22 cellular contexts compared by ENCODE assay signal in genomic region chr2:128270306-128271185, GRCh38. TPM values are rescaled to one million over a fixed set of nuclear protein-coding genes. Genes with fewer than 3 reads are reported as not detected.
DNase-seq lines count a peak whose midpoint lies in the region; ATAC-seq and TF ChIP-seq lines count a peak whose summit lies in the region.
"Had no signal": no experiment of that assay in that cellular context is flagged by ENCODE, and none has a peak within 500 bp of the region (broad histone marks: within the 10 kb centered on the region; RNA-seq: fewer than 3 reads in every experiment).

No MANE protein-coding gene starts in this region.

- H3K27ac ChIP-seq in left ventricle myocardium inferior (replicated peaks): no peak overlapping the region
- no peak overlapping the region for H3K27ac ChIP-seq in PC-3 (ENCODE audit: low read length)
- H3K27ac ChIP-seq: BLaER1 treated with 17β-estradiol and CSF1 and Interleukin-3, amounts not matched to agents 10 nM and 100 nM; cardiac muscle cell; gastroesophageal sphincter; psoas muscle; uterus had no signal

- no TSS peak for BruUV-seq in PC-3 (replicated peaks; lab: Mats Ljungman, UMichigan)

- no peaks in the 10 kb centered on the region for H4K20me1 ChIP-seq in PC-3 (ENCODE audit: low read length)

- H3K27ac Mint-ChIP-seq in effector memory CD8-positive, alpha-beta T cell: peak overlapping the region; percentile 67
- peak overlapping the region; percentile 29 to 72 for H3K27ac Mint-ChIP-seq in natural killer cell
- H3K27ac Mint-ChIP-seq in nephron progenitor cell: no peak overlapping the region
- H3K27ac Mint-ChIP-seq: nephron had no signal

- no peak overlapping the region for H3K4me2 ChIP-seq in PC-3 (ENCODE audit: low read length)

- H3K9me2 ChIP-seq in PC-3 (replicated peaks; ENCODE audit: low read length): no peaks in the 10 kb centered on the region

- H3K36me3 Mint-ChIP-seq in effector memory CD8-positive, alpha-beta T cell (ENCODE audit: insufficient read depth): peaks cover 3% of the 10 kb centered on the region
- H3K36me3 Mint-ChIP-seq in natural killer cell (peaks cover 6% of the 10 kb centered on the region), nephron progenitor cell (ENCODE audit: low read depth) (peaks cover 20% of the 10 kb centered on the region)

- DNase-seq in cardiac septum (ENCODE audit: low spot score) (peak; percentile 71), left ventricle myocardium inferior (no peak), natural killer cell (peak; percentile 6), NCI-H2171 treated with DMSO at 0.1 percent for 48 hours (lab: John Stamatoyannopoulos, UW) (no peak), nephron progenitor cell (no peak), SIG-M5 (lab: John Stamatoyannopoulos, UW) (no peak), PC-3 (no peak)
- DNase-seq in effector memory CD8-positive, alpha-beta T cell: no peak
- DNase-seq: activated CD4-positive, alpha-beta T cell treated with anti-CD3 and anti-CD28 coated beads, Interleukin-2, amount 50 U/mL, for 1 hour; activated naive CD4-positive, alpha-beta T cell; amniotic stem cell; Calu3; NCI-H1105 treated with DMSO at 0.1 percent for 48 hours; NCI-H2081 treated with DMSO at 0.1 percent for 48 hours; NCI-H524 treated with DMSO at 0.1 percent for 48 hours; stimulated activated CD4-positive, alpha-beta T cell treated with anti-CD3 and anti-CD28 coated beads, Interleukin-4, amount 100 ng/mL, for 4 hours had no signal

- H3K9me3 Mint-ChIP-seq in effector memory CD8-positive, alpha-beta T cell: no peaks in the 10 kb centered on the region
- H3K9me3 Mint-ChIP-seq in natural killer cell (no peaks in the 10 kb centered on the region), nephron progenitor cell (peaks cover 16% of the 10 kb centered on the region)

- H3K27me3 ChIP-seq in left ventricle myocardium inferior (ENCODE audit: low read depth): no peaks in the 10 kb centered on the region
- no peaks in the 10 kb centered on the region for H3K27me3 ChIP-seq in PC-3 (ENCODE audit: low read length)
- H3K27me3 ChIP-seq: BLaER1 treated with 17β-estradiol and CSF1 and Interleukin-3, amounts not matched to agents 10 nM and 100 nM; cardiac muscle cell; gastroesophageal sphincter; uterus had no signal

- no peak overlapping the region for H2AFZ ChIP-seq in PC-3 (ENCODE audit: low read length)

- no peak overlapping the region for H3K9ac ChIP-seq in PC-3 (ENCODE audit: low read length)

- H3K27me3 Mint-ChIP-seq in effector memory CD8-positive, alpha-beta T cell: no peaks in the 10 kb centered on the region
- no peaks in the 10 kb centered on the region for H3K27me3 Mint-ChIP-seq in natural killer cell (ENCODE audit: low read depth in 2 of 2)
- H3K27me3 Mint-ChIP-seq in nephron progenitor cell (ENCODE audit: low read depth, poor library complexity): peaks cover 3% of the 10 kb centered on the region

- POLR2A ChIA-PET in PC-3 (lab: Charles Lee; ENCODE audit: unreplicated experiment): no interaction called here

- H3K4me3 ChIP-seq in left ventricle myocardium inferior: no peak overlapping the region
- no peak overlapping the region for H3K4me3 ChIP-seq in PC-3 (ENCODE audit: low read length)
- H3K4me3 ChIP-seq: BLaER1 treated with 17β-estradiol and CSF1 and Interleukin-3, amounts not matched to agents 10 nM and 100 nM; cardiac muscle cell; gastroesophageal sphincter; psoas muscle; uterus had no signal

- no peaks in the 10 kb centered on the region for H3F3A ChIP-seq in PC-3 (ENCODE audit: low read length, unreplicated experiment)

- H3K36me3 ChIP-seq in left ventricle myocardium inferior: peaks cover 11% of the 10 kb centered on the region
- H3K36me3 ChIP-seq in PC-3 (ENCODE audit: low read depth, low read length): peaks cover 5% of the 10 kb centered on the region; the same call in 1 of the 2 replicates
- H3K36me3 ChIP-seq: cardiac muscle cell, uterus had no signal

- CTCF ChIA-PET in PC-3 (lab: Charles Lee): no interaction called here

- peaks cover 11% of the 10 kb centered on the region for H3K4me1 ChIP-seq in left ventricle myocardium inferior
- H3K4me1 ChIP-seq in PC-3 (ENCODE audit: insufficient read depth, low read length): no peaks in the 10 kb centered on the region
- H3K4me1 ChIP-seq: gastroesophageal sphincter, psoas muscle, uterus had no signal

- H3K4me3 Mint-ChIP-seq in effector memory CD8-positive, alpha-beta T cell: no peak overlapping the region
- H3K4me3 Mint-ChIP-seq in natural killer cell (no peak overlapping the region), nephron progenitor cell (no peak overlapping the region)
- H3K4me3 Mint-ChIP-seq: nephron had no signal

- intact Hi-C loops in cardiac septum (cut with DNase I): no loop called here
- intact Hi-C loops in left ventricle myocardium inferior (cut with micrococcal nuclease): no loop called here
- intact Hi-C loops in natural killer cell (cut with micrococcal nuclease): loop anchor here (5.0 kb wide), 1 partner anchor 47 kb away; the partner anchor contains the start of gene HS6ST1
- intact Hi-C loops in PC-3 (cut with micrococcal nuclease): no loop called here

- TF ChIP-seq CTCF in left ventricle myocardium inferior (IDR thresholded peaks at IDR 0.05; ENCODE audit: borderline replicate concordance): no peak
- no peak for TF ChIP-seq CTCF in natural killer cell (IDR thresholded peaks at IDR 0.05)
- TF ChIP-seq CTCF in nephron progenitor cell (IDR thresholded peaks at IDR 0.05): no peak
- no peak for TF ChIP-seq CTCF in PC-3 (conservative IDR thresholded peaks at IDR 0.05; ENCODE audit: low read depth, low read length)

- H3K9me3 ChIP-seq in left ventricle myocardium inferior (replicated peaks) (peaks cover 15% of the 10 kb centered on the region), PC-3 (ENCODE audit: low read length) (no peaks in the 10 kb centered on the region)
- H3K9me3 ChIP-seq: psoas muscle, uterus had no signal

- no peaks in the 10 kb centered on the region for H3K79me2 ChIP-seq in PC-3 (ENCODE audit: low read length)

- ATAC-seq in effector memory CD8-positive, alpha-beta T cell (replicated peaks): no peak
- ATAC-seq in natural killer cell (no peak), PC-3 (no peak)
- ATAC-seq: gastroesophageal sphincter had no signal

- H3K4me1 Mint-ChIP-seq in effector memory CD8-positive, alpha-beta T cell (ENCODE audit: low read depth in 2 of 2): peaks cover 13 to 15% of the 10 kb centered on the region in 2 donors
- peaks cover 25 to 45% of the 10 kb centered on the region in 2 donors for H3K4me1 Mint-ChIP-seq in natural killer cell
- peaks cover 13% of the 10 kb centered on the region for H3K4me1 Mint-ChIP-seq in nephron progenitor cell
- H3K4me1 Mint-ChIP-seq: nephron had no signal

RNA-seq across cellular contexts. Expression of gene HS6ST1, which starts 48.1 kb away (rescaled TPM):
- total RNA-seq in cardiac septum: 14.4 TPM
- 26.7 TPM for total RNA-seq in left ventricle myocardium inferior
- total RNA-seq in natural killer cell: 10 to 100 TPM; 18.9 to 35.9 (median 28.8) TPM
- total RNA-seq in PC-3 (2014; rRNA removed): 21.5 and 25.6 TPM in 2 replicates

Comparison
In these comparisons a context has a peak if more than half of its experiments do, and no peak if none do; other contexts are left out.
1. DNase-seq: peak in cardiac septum (single experiment) and natural killer cell (single experiment); none in left ventricle myocardium inferior (single experiment), effector memory CD8-positive, alpha-beta T cell (0 of 3), NCI-H2171 treated with DMSO at 0.1 percent for 48 hours (single experiment), nephron progenitor cell (single experiment), SIG-M5 (single experiment) and PC-3 (single experiment).